ENCODE assay signal across 26 cellular contexts in the genomic region with DNA sequence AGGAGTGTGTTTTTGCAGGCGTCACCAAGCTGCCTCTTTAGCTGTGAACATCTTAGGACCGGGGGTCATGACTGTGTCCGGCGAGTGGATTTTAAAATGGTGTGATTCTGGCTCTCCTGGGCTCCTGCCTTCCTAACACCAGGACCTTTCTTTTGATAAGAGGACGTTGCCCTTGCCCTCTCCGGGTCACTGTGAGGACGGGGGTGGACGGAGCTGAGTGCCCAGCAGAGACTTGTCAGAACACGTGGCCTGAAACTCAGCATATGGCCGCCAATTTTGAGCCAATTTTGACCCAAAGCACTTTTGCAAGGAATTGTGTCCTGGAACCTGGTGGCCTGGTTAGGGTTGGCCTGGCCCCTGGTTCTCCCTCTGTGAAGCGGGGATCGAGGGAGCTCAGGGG. TPM values are rescaled to one million over a fixed set of nuclear protein-coding genes. Genes with fewer than 3 reads are reported as not detected.
DNase-seq lines count a peak whose midpoint lies in the region; ATAC-seq, FAIRE-seq and TF ChIP-seq lines count a peak whose summit lies in the region.
"Had no signal": no experiment of that assay in that cellular context is flagged by ENCODE, and none has a peak within 500 bp of the region (broad histone marks: within the 10 kb centered on the region; RNA-seq: fewer than 3 reads in every experiment).

No MANE protein-coding gene starts in this region.

- no peak for TF ChIP-seq EP300 in stomach (IDR thresholded peaks at IDR 0.05)

- no peak for TF ChIP-seq POLR2A in body of pancreas (IDR thresholded peaks at IDR 0.05)
- no peak for TF ChIP-seq POLR2A in right lobe of liver (IDR thresholded peaks at IDR 0.05)
- no peak for TF ChIP-seq POLR2A in stomach (IDR thresholded peaks at IDR 0.05)

- no peaks in the 10 kb centered on the region for H3K27me3 ChIP-seq in body of pancreas
- H3K27me3 ChIP-seq in right lobe of liver: no peaks in the 10 kb centered on the region
- no peaks in the 10 kb centered on the region for H3K27me3 ChIP-seq in stomach
- no peaks in the 10 kb centered on the region for H3K27me3 ChIP-seq in BE2C
- H3K27me3 ChIP-seq: BLaER1 treated with 17β-estradiol and CSF1 and Interleukin-3, amounts not matched to agents 10 nM and 100 nM had no signal

- H3K4me1 ChIP-seq in body of pancreas: peaks cover 77% of the 10 kb centered on the region
- H3K4me1 ChIP-seq in right lobe of liver: peaks cover 0 to 8% (median 0%) of the 10 kb centered on the region in 4 donors
- H3K4me1 ChIP-seq in stomach: no peaks in the 10 kb centered on the region
- no peaks in the 10 kb centered on the region for H3K4me1 ChIP-seq in BE2C

- H3K27ac ChIP-seq in body of pancreas (peak overlapping the region in 3 of 4 donors; percentile 87 to 93 (median 90)), right lobe of liver (no peak overlapping the region), stomach (no peak overlapping the region)
- H3K27ac ChIP-seq: 22Rv1; BLaER1 treated with 17β-estradiol and CSF1 and Interleukin-3, amounts not matched to agents 10 nM and 100 nM had no signal

- ATAC-seq in body of pancreas (no peak), right lobe of liver (peak; percentile 70 to 76 (median 73))
- ATAC-seq: CD8-positive, alpha-beta T cell; GM23338; HCT116 had no signal

- FAIRE-seq in GM19239 (lab: Jason Lieb, UNC): no peak
- FAIRE-seq: G401.6, GM12892 had no signal

- no peaks in the 10 kb centered on the region for H3K9me3 ChIP-seq in body of pancreas
- no peaks in the 10 kb centered on the region for H3K9me3 ChIP-seq in right lobe of liver
- peaks cover 0 to 19% (median 8%) of the 10 kb centered on the region in 4 donors for H3K9me3 ChIP-seq in stomach
- H3K9me3 ChIP-seq in BE2C: no peaks in the 10 kb centered on the region

- WGBS in body of pancreas, 2 donors: 59 to 60% methylated on average over 7 to 12 of the region's 12 CpGs
- 49% methylated on average over 6 of the region's 12 CpGs for WGBS in right lobe of liver (ENCODE audit: insufficient coverage, low coverage, low lambda C conversion rate, missing lambda C conversion rate)
- 86 to 97% (median 89%) methylated on average over 12 of the region's 12 CpGs for WGBS in stomach, 5 donors

- DNase-seq in activated T-cell treated with anti-CD3 and anti-CD28 coated beads, Interleukin-2, amount 50 U/mL, for 1 hour: peak; percentile 3
- DNase-seq in activated T-cell treated with anti-CD3 and anti-CD28 coated beads, Interleukin-2, amount 50 U/mL, for 48 hours: no peak
- no peak for DNase-seq in body of pancreas
- DNase-seq in right lobe of liver: peak in 2 of 3 donors; percentile 32 to 55
- DNase-seq in stomach: peak; percentile 7
- DNase-seq in BE2C: no peak
- DNase-seq in HCEC 1CT: no peak
- DNase-seq in GM19239 (ENCODE audit: insufficient read length, low spot score): no peak
- DNase-seq: ACHN; CD8-positive, alpha-beta T cell; Kasumi-1; NCI-H1417; NCI-H187; NCI-H446; NCI-H526; OCI-M1; Right ventricle myocardium superior had no signal

- H3K4me3 ChIP-seq in body of pancreas (no peak overlapping the region), right lobe of liver (no peak overlapping the region), stomach (no peak overlapping the region), BE2C (ENCODE audit: low read depth, low read length) (no peak overlapping the region)
- H3K4me3 ChIP-seq: BLaER1 treated with 17β-estradiol and CSF1 and Interleukin-3, amounts not matched to agents 10 nM and 100 nM; GM23338 had no signal

- intact Hi-C loops in body of pancreas (cut with DNase I) (no loop called here), right lobe of liver (cut with DNase I) (no loop called here), stomach (cut with DNase I; ENCODE audit: low total_unique reads) (no loop called here)

- H3K36me3 ChIP-seq in body of pancreas (replicated peaks in 1 of 2; ENCODE audit: insufficient read depth in 1 of 2, low read depth in 2 of 2) (no peaks in the 10 kb centered on the region), right lobe of liver (no peaks in the 10 kb centered on the region), stomach (no peaks in the 10 kb centered on the region), BE2C (no peaks in the 10 kb centered on the region; the same call in 1 of the 2 replicates)

- TF ChIP-seq CTCF in body of pancreas (IDR thresholded peaks at IDR 0.05) (no peak), right lobe of liver (IDR thresholded peaks at IDR 0.05) (no peak), stomach (IDR thresholded peaks at IDR 0.05) (no peak), BE2C (IDR thresholded peaks at IDR 0.05; ENCODE audit: low read depth, low read length) (no peak)

RNA-seq across cellular contexts. Expression of a gene that starts 40.2 kb away (rescaled TPM):
- not detected for total RNA-seq in body of pancreas
- total RNA-seq in right lobe of liver: not detected
- total RNA-seq in stomach: under 1 TPM in 1 of 5 donors, not detected in 4; 0.43 TPM
- under 1 TPM in 1 of 3 donors, not detected in 2; 0.10 TPM for polyA plus RNA-seq in stomach
- polyA plus RNA-seq in BE2C (2012; ENCODE audit: insufficient read depth, insufficient read length, low read depth): 0.31 TPM
- total RNA-seq: Daoy, GM23338, MCF 10A, Right ventricle myocardium superior, SK-MEL-5 had no signal
- polyA plus RNA-seq: GM23338 had no signal

RNA-seq across cellular contexts. Expression of a gene that starts 51.1 kb away (rescaled TPM):
- 1 to 10 TPM in 1 of 2 donors, under 1 TPM in 1; 0.99 to 1.3 TPM for total RNA-seq in body of pancreas
- total RNA-seq in right lobe of liver: under 1 TPM in 3 of 6 experiments, not detected in 3; 0.19 to 0.61 (median 0.20) TPM
- total RNA-seq in stomach: 1 to 10 TPM in 1 of 5 donors, under 1 TPM in 1, not detected in 3; 0.18 to 2.2 TPM
- under 1 TPM; 0.31 to 0.76 (median 0.60) TPM for polyA plus RNA-seq in stomach
- 1.8 TPM for polyA plus RNA-seq in BE2C (2012; ENCODE audit: insufficient read depth, insufficient read length, low read depth)
- total RNA-seq: Daoy, MCF 10A, SK-MEL-5 had no signal

Comparison
In these comparisons a context has a peak if more than half of its experiments do, and no peak if none do; other contexts are left out.
1. DNase-seq: peak in activated T-cell treated with anti-CD3 and anti-CD28 coated beads, Interleukin-2, amount 50 U/mL, for 1 hour (single experiment), right lobe of liver (2 of 3) and stomach (single experiment); none in activated T-cell treated with anti-CD3 and anti-CD28 coated beads, Interleukin-2, amount 50 U/mL, for 48 hours (0 of 2), body of pancreas (0 of 4), BE2C (single experiment), HCEC 1CT (single experiment) and GM19239 (single experiment).
2. H3K27ac ChIP-seq: peak in body of pancreas (3 of 4); none in right lobe of liver (0 of 3) and stomach (0 of 5).